In the genomic region with DNA sequence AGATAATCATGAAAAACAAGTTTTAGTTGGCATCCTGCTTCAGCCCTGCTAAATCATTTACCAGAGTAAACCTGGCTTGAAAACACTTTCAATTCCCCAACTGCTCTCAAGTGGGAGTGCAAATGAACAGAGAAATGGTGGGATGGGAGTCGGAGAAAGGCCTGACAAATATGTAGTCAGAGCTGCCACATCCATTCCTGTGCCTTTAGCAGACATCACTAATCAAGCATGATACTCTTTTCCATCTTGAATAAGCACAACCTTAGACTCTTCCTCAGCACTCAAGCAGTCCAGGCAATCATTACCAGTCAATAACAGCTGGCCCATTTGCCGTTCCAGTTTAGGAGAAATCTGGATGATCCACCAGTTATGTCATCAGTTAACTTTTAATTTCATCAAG, we compare ENCODE assay signal across 8 cellular contexts.
A peak's percentile ranks its signal among the peaks of the same experiment; 100 is the strongest.
DNase-seq lines count a peak whose midpoint lies in the region; ATAC-seq lines count a peak whose summit lies in the region.
"Had no signal": no experiment of that assay in that cellular context is flagged by ENCODE, and none has a peak within 500 bp of the region (broad histone marks: within the 10 kb centered on the region; RNA-seq: fewer than 3 reads in every experiment).

No MANE protein-coding gene starts in this region.

- H3K4me1 Mint-ChIP-seq in effector memory CD8-positive, alpha-beta T cell (ENCODE audit: low read depth in 2 of 2), result peaks cover 84 to 96% of the 10 kb centered on the region in 2 donors
- H3K4me1 Mint-ChIP-seq in stimulated activated memory B cell treated with anti-CD40 and anti-IgM and Interleukin-4, amounts not matched to agents 10 μg/mL and 1 μg/mL and 100 μg/mL, for 72 hours, result peaks cover 96% of the 10 kb centered on the region

- peaks cover 29% of the 10 kb centered on the region for H3K36me3 Mint-ChIP-seq in effector memory CD8-positive, alpha-beta T cell (ENCODE audit: insufficient read depth)
- H3K36me3 Mint-ChIP-seq in stimulated activated memory B cell treated with anti-CD40 and anti-IgM and Interleukin-4, amounts not matched to agents 10 μg/mL and 1 μg/mL and 100 μg/mL, for 72 hours, result peaks cover 15% of the 10 kb centered on the region

- peak overlapping the region; percentile 76 to 78 for H3K4me3 Mint-ChIP-seq in effector memory CD8-positive, alpha-beta T cell
- H3K4me3 Mint-ChIP-seq in stimulated activated memory B cell treated with anti-CD40 and anti-IgM and Interleukin-4, amounts not matched to agents 10 μg/mL and 1 μg/mL and 100 μg/mL, for 72 hours, result peak overlapping the region; percentile 53

- no peaks in the 10 kb centered on the region for H3K27me3 Mint-ChIP-seq in effector memory CD8-positive, alpha-beta T cell
- H3K27me3 Mint-ChIP-seq in stimulated activated memory B cell treated with anti-CD40 and anti-IgM and Interleukin-4, amounts not matched to agents 10 μg/mL and 1 μg/mL and 100 μg/mL, for 72 hours, result no peaks in the 10 kb centered on the region

- ATAC-seq in GM19438 (IDR thresholded peaks at IDR 0.05; ENCODE audit: low read depth, unreplicated experiment) (peak; percentile 25), HG03460 (IDR thresholded peaks at IDR 0.05; ENCODE audit: unreplicated experiment) (no peak)
- no peak for ATAC-seq in effector memory CD8-positive, alpha-beta T cell (replicated peaks)
- peak; percentile 6 for ATAC-seq in stimulated activated memory B cell treated with anti-CD40 and anti-IgM and Interleukin-4, amounts not matched to agents 10 μg/mL and 1 μg/mL and 100 μg/mL, for 72 hours

- peak overlapping the region; percentile 96 for H3K27ac Mint-ChIP-seq in effector memory CD8-positive, alpha-beta T cell
- peak overlapping the region; percentile 91 for H3K27ac Mint-ChIP-seq in stimulated activated memory B cell treated with anti-CD40 and anti-IgM and Interleukin-4, amounts not matched to agents 10 μg/mL and 1 μg/mL and 100 μg/mL, for 72 hours

- no peaks in the 10 kb centered on the region for H3K9me3 Mint-ChIP-seq in effector memory CD8-positive, alpha-beta T cell
- no peaks in the 10 kb centered on the region for H3K9me3 Mint-ChIP-seq in stimulated activated memory B cell treated with anti-CD40 and anti-IgM and Interleukin-4, amounts not matched to agents 10 μg/mL and 1 μg/mL and 100 μg/mL, for 72 hours

- DNase-seq in OCI-M1 (lab: John Stamatoyannopoulos, UW) (peak; percentile 73), KG1 (lab: John Stamatoyannopoulos, UW) (no peak), DMS53 treated with DMSO at 0.1 percent for 48 hours (lab: John Stamatoyannopoulos, UW; ENCODE audit: unreplicated experiment) (no peak)
- DNase-seq in effector memory CD8-positive, alpha-beta T cell, result no peak
- DNase-seq: NCI-H1930 had no signal

Comparison
In these comparisons a context has a peak if more than half of its experiments do, and no peak if none do; other contexts are left out.
1. ATAC-seq: peak in GM19438 (single experiment) and stimulated activated memory B cell treated with anti-CD40 and anti-IgM and Interleukin-4, amounts not matched to agents 10 μg/mL and 1 μg/mL and 100 μg/mL, for 72 hours (single experiment); none in effector memory CD8-positive, alpha-beta T cell (single experiment) and HG03460 (single experiment).